ENCODE assay signal across 1 cellular context in the genomic region with DNA sequence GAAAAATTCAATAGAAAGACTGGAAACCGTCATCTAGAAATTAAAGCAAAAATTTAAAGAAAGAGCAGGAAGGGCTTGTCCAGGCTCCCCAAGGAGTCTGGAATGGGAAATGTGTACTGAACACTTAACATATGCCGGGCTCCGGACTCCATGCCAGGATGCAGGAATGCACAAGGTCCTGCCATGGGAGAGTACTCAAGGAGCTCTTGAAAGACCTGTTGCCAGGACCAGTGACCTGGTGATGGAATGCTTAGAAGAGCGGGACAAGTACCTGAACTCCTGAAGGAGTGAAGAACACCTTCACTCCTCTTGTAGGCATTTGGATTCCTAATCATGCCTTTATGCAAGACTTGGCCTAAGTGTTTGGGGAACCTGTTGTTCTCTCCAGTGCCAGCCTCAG.
TF ChIP-seq lines count a peak whose summit lies in the region.

No MANE protein-coding gene starts in this region.

TF ChIP-seq in H1, 55 proteins besides CTCF, POLR2A, EP300 and RAD21:
- no peak for TF ChIP-seq SP4 (IDR thresholded peaks at IDR 0.05; ENCODE audit: low read length)
- no peak for TF ChIP-seq RFX5 (IDR thresholded peaks at IDR 0.05; ENCODE audit: borderline replicate concordance, low read depth, low read length)
- no peak for TF ChIP-seq CREB1 (IDR thresholded peaks at IDR 0.05)
- TF ChIP-seq ASH2L (IDR thresholded peaks at IDR 0.05; ENCODE audit: low read length), result no peak
- no peak for TF ChIP-seq TBP (IDR thresholded peaks at IDR 0.05; ENCODE audit: low read depth, low read length)
- no peak for TF ChIP-seq KDM1A (IDR thresholded peaks at IDR 0.05; ENCODE audit: borderline replicate concordance, low read length)
- no peak for TF ChIP-seq RXRA (IDR thresholded peaks at IDR 0.05; ENCODE audit: insufficient read depth, low read depth, low read length)
- TF ChIP-seq, protein P1, sequence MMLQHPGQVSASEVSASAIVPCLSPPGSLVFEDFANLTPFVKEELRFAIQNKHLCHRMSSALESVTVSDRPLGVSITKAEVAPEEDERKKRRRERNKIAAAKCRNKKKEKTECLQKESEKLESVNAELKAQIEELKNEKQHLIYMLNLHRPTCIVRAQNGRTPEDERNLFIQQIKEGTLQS (IDR thresholded peaks at IDR 0.05; ENCODE audit: insufficient read depth, low read depth, low read length), result no peak
- TF ChIP-seq KDM5A (IDR thresholded peaks at IDR 0.05; ENCODE audit: low read length), result no peak
TF ChIP-seq in H1: peak in this region for 0.
